ENCODE assay signal across 9 cellular contexts in genomic region chr16:8892101-8892575, GRCh38. TPM values are rescaled to one million over a fixed set of nuclear protein-coding genes. Genes with fewer than 3 reads are reported as not detected.
DNase-seq lines count a peak whose midpoint lies in the region; ATAC-seq and TF ChIP-seq lines count a peak whose summit lies in the region.
"Had no signal": no experiment of that assay in that cellular context is flagged by ENCODE, and none has a peak within 500 bp of the region (broad histone marks: within the 10 kb centered on the region; RNA-seq: fewer than 3 reads in every experiment).

No MANE protein-coding gene starts in this region.

- no peaks in the 10 kb centered on the region for H3K27me3 ChIP-seq in testis
- H3K27me3 ChIP-seq in MG63 = no peaks in the 10 kb centered on the region
- H3K27me3 ChIP-seq: BE2C had no signal

- H3K4me3 ChIP-seq in testis = no peak overlapping the region
- H3K4me3 ChIP-seq in MG63 = no peak overlapping the region

- peak; percentile 29 for ATAC-seq in HG02852 (IDR thresholded peaks at IDR 0.05; ENCODE audit: unreplicated experiment)
- ATAC-seq in activated T-helper 17 cell treated with anti-CD3 and anti-CD28 coated beads, Interleukin-2, amount 50 U/mL, for 72 hours (replicated peaks) = peak; percentile 52

- WGBS in testis, 2 donors = 35 to 63% methylated on average over 16 of the region's 16 CpGs

- H3K4me1 Mint-ChIP-seq in activated naive CD4-positive, alpha-beta T cell treated with anti-CD3 and anti-CD28 coated beads for 36 hours (ENCODE audit: low read depth) = peaks cover 2% of the 10 kb centered on the region
- H3K4me1 Mint-ChIP-seq in activated T-helper 17 cell treated with anti-CD3 and anti-CD28 coated beads, Interleukin-2, amount 50 U/mL, for 72 hours = peaks cover 12% of the 10 kb centered on the region

- no peak for TF ChIP-seq CTCF in testis (IDR thresholded peaks at IDR 0.05)

- H3K4me1 ChIP-seq in testis = peaks cover 27% of the 10 kb centered on the region

- H3K36me3 Mint-ChIP-seq in activated naive CD4-positive, alpha-beta T cell treated with anti-CD3 and anti-CD28 coated beads for 36 hours (ENCODE audit: low read depth) = peaks cover 39% of the 10 kb centered on the region
- H3K36me3 Mint-ChIP-seq in activated T-helper 17 cell treated with anti-CD3 and anti-CD28 coated beads, Interleukin-2, amount 50 U/mL, for 72 hours (ENCODE audit: low read depth) = peaks cover 76% of the 10 kb centered on the region

- H3K36me3 ChIP-seq in testis (ENCODE audit: low read depth, missing control alignments) (no peaks in the 10 kb centered on the region), MG63 (peaks cover 90% of the 10 kb centered on the region)

- H3K9me3 ChIP-seq in testis = no peaks in the 10 kb centered on the region
- H3K9me3 ChIP-seq in MG63 = no peaks in the 10 kb centered on the region
- H3K9me3 ChIP-seq: BE2C had no signal

- no peak for DNase-seq in activated naive CD4-positive, alpha-beta T cell treated with anti-CD3 and anti-CD28 coated beads for 36 hours
- no peak for DNase-seq in activated naive CD4-positive, alpha-beta T cell treated with anti-CD3 and anti-CD28 coated beads, Interleukin-2, amount 50 U/mL, for 16 hours
- DNase-seq in testis = peak; percentile 71
- DNase-seq in NCI-H82 treated with DMSO at 0.1 percent for 48 hours (lab: John Stamatoyannopoulos, UW; ENCODE audit: unreplicated experiment) = no peak
- DNase-seq in iPS-NIHi11 (ENCODE audit: low spot score) = no peak
- DNase-seq in MG63 = no peak
- DNase-seq: BE2C had no signal

- peak overlapping the region; percentile 53 to 81 for H3K27ac ChIP-seq in testis

- H3K27ac Mint-ChIP-seq in activated naive CD4-positive, alpha-beta T cell treated with anti-CD3 and anti-CD28 coated beads for 36 hours = peak overlapping the region; percentile 75
- H3K27ac Mint-ChIP-seq in activated T-helper 17 cell treated with anti-CD3 and anti-CD28 coated beads, Interleukin-2, amount 50 U/mL, for 72 hours = peak overlapping the region; percentile 97

- no peak overlapping the region for H3K4me3 Mint-ChIP-seq in activated naive CD4-positive, alpha-beta T cell treated with anti-CD3 and anti-CD28 coated beads for 36 hours
- peak overlapping the region; percentile 80 for H3K4me3 Mint-ChIP-seq in activated T-helper 17 cell treated with anti-CD3 and anti-CD28 coated beads, Interleukin-2, amount 50 U/mL, for 72 hours

- H3K9me3 Mint-ChIP-seq in activated naive CD4-positive, alpha-beta T cell treated with anti-CD3 and anti-CD28 coated beads for 36 hours = no peaks in the 10 kb centered on the region
- no peaks in the 10 kb centered on the region for H3K9me3 Mint-ChIP-seq in activated T-helper 17 cell treated with anti-CD3 and anti-CD28 coated beads, Interleukin-2, amount 50 U/mL, for 72 hours

- H3K27me3 Mint-ChIP-seq in activated naive CD4-positive, alpha-beta T cell treated with anti-CD3 and anti-CD28 coated beads for 36 hours (ENCODE audit: low read depth) = no peaks in the 10 kb centered on the region
- no peaks in the 10 kb centered on the region for H3K27me3 Mint-ChIP-seq in activated T-helper 17 cell treated with anti-CD3 and anti-CD28 coated beads, Interleukin-2, amount 50 U/mL, for 72 hours

- intact Hi-C loops in activated naive CD4-positive, alpha-beta T cell treated with anti-CD3 and anti-CD28 coated beads for 36 hours (cut with micrococcal nuclease) = no loop called here
- intact Hi-C loops in testis (cut with DNase I; ENCODE audit: low total_unique reads) = no loop called here

- CTCF ChIA-PET in activated naive CD4-positive, alpha-beta T cell treated with anti-CD3 and anti-CD28 coated beads for 36 hours (lab: Charles Lee) = interaction anchor here (0.9 to 1.3 kb wide), 2 partner anchors 10 to 12 kb away, joined by 3 read pairs; partner anchors contain the start of gene LITAFD

- no peak for TF ChIP-seq POLR2A in testis (IDR thresholded peaks at IDR 0.05)

RNA-seq across cellular contexts. Expression of gene LITAFD, which starts 10.0 kb away (rescaled TPM):
- not detected for total RNA-seq in activated naive CD4-positive, alpha-beta T cell treated with anti-CD3 and anti-CD28 coated beads for 36 hours
- total RNA-seq in activated T-helper 17 cell treated with anti-CD3 and anti-CD28 coated beads, Interleukin-2, amount 50 U/mL, for 72 hours = not detected
- total RNA-seq in testis = 1 to 10 TPM; 2.2 to 3.8 TPM
- 10.5 TPM for polyA plus RNA-seq in testis (ENCODE audit: insufficient read depth, low read depth, low replicate concordance)
- total RNA-seq in MG63 (2014; rRNA removed; shearing (Covaris generic); ENCODE audit: low replicate concordance) = not detected in 2 replicates

RNA-seq across cellular contexts. Expression of gene CARHSP1, which starts 23.3 kb away (rescaled TPM):
- total RNA-seq in activated naive CD4-positive, alpha-beta T cell treated with anti-CD3 and anti-CD28 coated beads for 36 hours = 10 to 100 TPM; 46.5 to 49.6 TPM
- 100 to 1,000 TPM in 1 of 2 donors, 10 to 100 TPM in 1; 98.6 to 115 TPM for total RNA-seq in activated T-helper 17 cell treated with anti-CD3 and anti-CD28 coated beads, Interleukin-2, amount 50 U/mL, for 72 hours
- total RNA-seq in testis = 100 to 1,000 TPM; 241 to 437 TPM
- 457 TPM for polyA plus RNA-seq in testis (ENCODE audit: insufficient read depth, low read depth, low replicate concordance)
- total RNA-seq in MG63 (2014; rRNA removed; shearing (Covaris generic); ENCODE audit: low replicate concordance) = 120 and 208 TPM in 2 replicates
